Comparison of ENCODE assay signal across 35 cellular contexts in the genomic region with DNA sequence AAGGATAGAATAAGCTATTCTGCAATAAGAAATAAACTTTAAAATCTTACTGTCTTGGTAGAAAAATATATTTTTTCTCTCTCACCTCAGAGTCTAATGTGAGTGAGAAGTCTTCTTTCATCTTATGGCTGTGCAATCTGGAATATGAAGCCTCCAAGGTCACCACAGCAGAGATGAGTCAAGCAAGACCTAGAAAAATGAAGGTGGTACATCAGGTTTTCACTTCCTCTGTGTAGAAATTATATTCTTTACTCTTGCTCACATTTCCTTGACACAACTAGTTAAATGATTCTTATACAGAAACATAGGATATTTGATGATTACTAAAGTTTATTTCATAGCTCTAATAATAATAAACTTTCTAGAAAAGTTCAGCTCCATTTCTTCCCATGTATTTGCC.
"Had no signal": no experiment of that assay in that cellular context is flagged by ENCODE, and none has a peak within 500 bp of the region (broad histone marks: within the 10 kb centered on the region; RNA-seq: fewer than 3 reads in every experiment).

No MANE protein-coding gene starts in this region.

- H3K27me3 ChIP-seq: MG63 had no signal

- H3K36me3 ChIP-seq: MG63 had no signal

- H3K9me3 ChIP-seq: MG63 had no signal

- H3K4me3 ChIP-seq: MG63 had no signal

- DNase-seq: Karpas-422, MG63, MM.1S, MV-4-11, NCI-H1048, NCI-H1092, NCI-H1092 treated with DMSO at 0.1 percent for 48 hours, NCI-H1105, NCI-H1105 treated with DMSO at 0.1 percent for 48 hours, NCI-H1417, NCI-H1417 treated with DMSO at 0.1 percent for 48 hours, NCI-H1436, NCI-H1436 treated with DMSO at 0.1 percent for 48 hours, NCI-H146, NCI-H1694, NCI-H1694 treated with DMSO at 0.1 percent for 48 hours, NCI-H187, NCI-H187 treated with DMSO at 0.1 percent for 48 hours, NCI-H1930, NCI-H2029, NCI-H2029 treated with DMSO at 0.1 percent for 48 hours, NCI-H2081, NCI-H2081 treated with DMSO at 0.1 percent for 48 hours, NCI-H2107, NCI-H2171, NCI-H2171 treated with DMSO at 0.1 percent for 48 hours, NCI-H2227 treated with DMSO at 0.1 percent for 48 hours, NCI-H226, NCI-H345, NCI-H446, NCI-H446 treated with DMSO at 0.1 percent for 48 hours, NCI-H510A, NCI-H510A treated with DMSO at 0.1 percent for 48 hours, NCI-H524, NCI-H524 treated with DMSO at 0.1 percent for 48 hours had no signal
